ENCODE assay signal across 8 cellular contexts in genomic region chr17:4788807-4789700, GRCh38. TPM values are rescaled to one million over a fixed set of nuclear protein-coding genes. Genes with fewer than 3 reads are reported as not detected.
A peak's percentile ranks its signal among the peaks of the same experiment; 100 is the strongest.
DNase-seq lines count a peak whose midpoint lies in the region; ATAC-seq and TF ChIP-seq lines count a peak whose summit lies in the region.

TSS of gene GLTPD2 (plus strand) at chr17:4788964. CDS start at chr17:4789012, 48 bp downstream.

- H3K36me3 ChIP-seq in heart right ventricle (no peaks in the 10 kb centered on the region), hepatocyte (replicated peaks; ENCODE audit: insufficient read depth, low read depth) (no peaks in the 10 kb centered on the region), skeletal muscle tissue (ENCODE audit: control insufficient read depth in 3 of 3, insufficient read depth in 3 of 3, low read length in 3 of 3) (no peaks in the 10 kb centered on the region)

- H3K4me3 ChIP-seq in heart right ventricle (peak within 1 kb of the TSS; percentile 19 to 91 (median 74)), WI38 (ENCODE audit: low read depth, low read length) (peak within 1 kb of the TSS; percentile 62), hepatocyte (peak within 1 kb of the TSS; percentile 99), skeletal muscle tissue (ENCODE audit: low read length in 3 of 3) (peak within 1 kb of the TSS; percentile 65 to 87 (median 79))

- intact Hi-C loops in heart right ventricle (cut with DNase I) (loop anchor here (2.0 to 10.0 kb wide), 8 partner anchors 47 to 113 kb away; partner anchors contain the start of genes MED11 (in 6 of the 10), ARRB2 (in 2 of the 10), CXCL16 (in 2 of the 10) and ZMYND15 (in 2 of the 10)), left ventricle myocardium superior (cut with micrococcal nuclease) (no loop called here)

- H3K27ac ChIP-seq in heart right ventricle (peak within 1 kb of the TSS; percentile 92 to 99 (median 97)), hepatocyte (peak within 1 kb of the TSS; percentile 99), skeletal muscle tissue (ENCODE audit: low read depth, low read length) (peak within 1 kb of the TSS; percentile 75)

- no peaks in the 10 kb centered on the region for H3K9me3 ChIP-seq in heart right ventricle
- no peaks in the 10 kb centered on the region for H3K9me3 ChIP-seq in hepatocyte (ENCODE audit: low read depth)
- H3K9me3 ChIP-seq in skeletal muscle tissue (ENCODE audit: control insufficient read depth in 3 of 3, low read length in 3 of 3) = no peaks in the 10 kb centered on the region

- H3K9ac ChIP-seq in skeletal muscle tissue (ENCODE audit: low read depth in 1 of 3, low read length in 3 of 3) = peak within 1 kb of the TSS; percentile 65 to 85 (median 77)

- H3K4me1 ChIP-seq in heart right ventricle (peaks cover 16 to 50% (median 44%) of the 10 kb centered on the region in 9 donors), hepatocyte (ENCODE audit: insufficient read depth) (peaks cover 21% of the 10 kb centered on the region), skeletal muscle tissue (ENCODE audit: control insufficient read depth in 3 of 3, insufficient read depth in 3 of 3, low read length in 3 of 3) (peaks cover 36 to 43% (median 36%) of the 10 kb centered on the region in 3 donors)

- WGBS in heart right ventricle, 2 donors = 30 to 42% methylated on average over 62 of the region's 62 CpGs
- WGBS in hepatocyte (ENCODE audit: low lambda C conversion rate, missing lambda C conversion rate) = 4% methylated on average over 59 of the region's 62 CpGs

- TF ChIP-seq CTCF in heart right ventricle (IDR thresholded peaks at IDR 0.05) = no peak
- no peak for TF ChIP-seq CTCF in WI38 (IDR thresholded peaks at IDR 0.05; ENCODE audit: low read depth, low read length)
- no peak for TF ChIP-seq CTCF in hepatocyte (IDR thresholded peaks at IDR 0.05; ENCODE audit: poor library complexity)

- DNase-seq in heart right ventricle = no peak
- no peak for DNase-seq in left ventricle myocardium superior
- peak; percentile 80 for DNase-seq in hepatocyte (ENCODE audit: low spot score)
- DNase-seq in UCSD-AML1 (lab: John Stamatoyannopoulos, UW; ENCODE audit: unreplicated experiment) = no peak

- H3K4me2 ChIP-seq in hepatocyte = peak within 1 kb of the TSS; percentile 92

- ATAC-seq in heart right ventricle (peak in 3 of 8 donors; percentile 0 to 3 (median 1)), left ventricle myocardium superior (no peak), HG02588 (IDR thresholded peaks at IDR 0.05; ENCODE audit: unreplicated experiment) (no peak), HG03460 (IDR thresholded peaks at IDR 0.05; ENCODE audit: unreplicated experiment) (no peak)

- no peaks in the 10 kb centered on the region for H3K9me2 ChIP-seq in hepatocyte (replicated peaks; ENCODE audit: insufficient read depth)

- H3K27me3 ChIP-seq in heart right ventricle (peaks cover 0 to 50% (median 19%) of the 10 kb centered on the region in 7 donors), hepatocyte (no peaks in the 10 kb centered on the region), skeletal muscle tissue (ENCODE audit: control insufficient read depth in 3 of 3, insufficient read depth in 3 of 3, low read length in 3 of 3) (peaks cover 13 to 20% (median 15%) of the 10 kb centered on the region in 3 donors)

- peak within 1 kb of the TSS; percentile 87 for H2AFZ ChIP-seq in hepatocyte

- no peaks in the 10 kb centered on the region for H4K20me1 ChIP-seq in hepatocyte (ENCODE audit: insufficient read depth, poor library complexity, severe bottlenecking)

- H3K79me2 ChIP-seq in hepatocyte = peaks cover 11% of the 10 kb centered on the region

RNA-seq across cellular contexts. Expression of gene GLTPD2, which starts in this region (rescaled TPM):
- total RNA-seq in heart right ventricle (under 1 TPM in 1 of 10 donors, not detected in 9; 0.25 TPM), left ventricle myocardium superior (not detected), hepatocyte (36.4 and 40.1 TPM in 2 replicates), skeletal muscle tissue (not detected)
- polyA plus RNA-seq in heart right ventricle (not detected), hepatocyte (80.7 and 100.0 TPM in 2 replicates)

Comparison
In these comparisons a context has a peak if more than half of its experiments do, and no peak if none do; other contexts are left out.
1. RNA of gene GLTPD2 (total RNA-seq): 36.4 to 40.1 TPM in hepatocyte; 0.25 TPM in heart right ventricle, not detected in left ventricle myocardium superior (single experiment) and not detected in skeletal muscle tissue (single experiment); every median in the first group is over 10 times any median in the second.
2. RNA of gene GLTPD2 (polyA plus RNA-seq): 80.7 to 100.0 TPM in hepatocyte; not detected in heart right ventricle; every median in the first group is over 10 times any median in the second.
3. Peak in every context shown above with its lines, with median percentiles within 50 percentile points of each other: H3K27ac ChIP-seq and H3K4me3 ChIP-seq.